Comparison of ENCODE assay signal across 8 cellular contexts in the genomic region with DNA sequence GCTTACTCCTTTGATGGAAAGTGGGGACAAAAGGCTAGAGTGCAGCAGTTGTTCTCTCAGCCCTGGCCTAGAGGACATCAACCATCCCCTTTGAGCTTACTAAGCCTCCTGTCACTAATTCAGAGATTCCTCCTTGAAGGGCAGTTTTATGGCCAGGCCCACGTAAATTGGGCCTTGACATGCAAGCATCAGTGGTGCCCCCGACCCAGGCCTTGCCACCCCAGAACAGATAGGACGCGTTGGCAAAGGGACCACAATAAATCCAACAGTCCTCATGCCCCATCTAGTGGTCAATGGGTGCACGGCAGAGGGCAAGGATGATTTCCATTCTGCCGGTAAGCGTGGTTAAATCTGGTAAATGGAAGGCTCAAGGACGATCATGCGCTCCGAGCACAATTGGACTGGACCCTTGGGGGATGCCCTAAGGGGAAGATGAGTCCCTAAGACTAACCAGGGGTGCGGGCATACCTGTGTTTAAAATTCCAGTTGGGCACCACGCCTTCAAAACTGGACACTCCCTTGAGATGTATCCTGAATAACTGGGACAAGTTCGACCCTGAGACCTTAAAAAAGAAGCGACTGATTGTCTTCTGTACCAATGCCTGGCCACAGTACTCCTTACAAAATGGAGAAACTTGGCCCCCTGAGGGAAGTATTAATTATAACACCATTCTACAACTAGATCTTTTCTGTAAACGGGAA. TPM values are rescaled to one million over a fixed set of nuclear protein-coding genes. Genes with fewer than 3 reads are reported as not detected.
DNase-seq lines count a peak whose midpoint lies in the region; TF ChIP-seq lines count a peak whose summit lies in the region.

No MANE protein-coding gene starts in this region.

- H3K9ac ChIP-seq in colonic mucosa (ENCODE audit: low read depth in 2 of 2, low read length in 2 of 2): no peak overlapping the region

- intact Hi-C loops in activated CD4-positive, alpha-beta T cell treated with anti-CD3 and anti-CD28 coated beads, Interleukin-2, amount 10 ng/mL, durations not matched to agents 24 days and 14 days (cut with micrococcal nuclease): loop anchor here (1.0 to 2.0 kb wide), 3 partner anchors 30 to 334 kb away; no protein-coding TSS in a partner anchor
- intact Hi-C loops in colonic mucosa (cut with DNase I) (loop anchor here (10.0 kb wide), 1 partner anchor 54 kb away; no protein-coding TSS in a partner anchor), lower leg skin (cut with DNase I; ENCODE audit: low total_unique reads) (no loop called here)

- no peak overlapping the region for H3K4me3 Mint-ChIP-seq in HFFc6
- H3K4me3 Mint-ChIP-seq in activated CD4-positive, alpha-beta T cell treated with anti-CD3 and anti-CD28 coated beads, Interleukin-2, amount 10 ng/mL, durations not matched to agents 24 days and 14 days: no peak overlapping the region

- H3K4me1 Mint-ChIP-seq in HFFc6 (ENCODE audit: low read depth): no peaks in the 10 kb centered on the region
- H3K4me1 Mint-ChIP-seq in activated CD4-positive, alpha-beta T cell treated with anti-CD3 and anti-CD28 coated beads, Interleukin-2, amount 10 ng/mL, durations not matched to agents 24 days and 14 days: peaks cover 28% of the 10 kb centered on the region

- 52 to 59% methylated on average over 13 to 15 of the region's 15 CpGs for WGBS in lower leg skin, 2 donors

- H3K9me3 Mint-ChIP-seq in HFFc6: no peaks in the 10 kb centered on the region
- H3K9me3 Mint-ChIP-seq in activated CD4-positive, alpha-beta T cell treated with anti-CD3 and anti-CD28 coated beads, Interleukin-2, amount 10 ng/mL, durations not matched to agents 24 days and 14 days: no peaks in the 10 kb centered on the region

- DNase-seq in NCI-H2107 treated with DMSO at 0.1 percent for 48 hours (lab: John Stamatoyannopoulos, UW; ENCODE audit: unreplicated experiment): peak; percentile 8
- no peak for DNase-seq in NCI-H2107 (lab: John Stamatoyannopoulos, UW)
- DNase-seq in HFFc6: peak; percentile 16
- peak; percentile 34 for DNase-seq in MV-4-11 (lab: John Stamatoyannopoulos, UW)
- DNase-seq in activated CD4-positive, alpha-beta T cell treated with anti-CD3 and anti-CD28 coated beads, Interleukin-2, amount 10 ng/mL, durations not matched to agents 24 days and 14 days: peak; percentile 86
- DNase-seq in colonic mucosa: peak; percentile 60
- DNase-seq in lower leg skin (ENCODE audit: low spot score in 2 of 2): peak; percentile 28 to 89
- peak; percentile 40 for DNase-seq in stimulated activated CD8-positive, alpha-beta memory T cell treated with anti-CD3 and anti-CD28 coated beads, Interleukin-12 subunit alpha, Interleukin-12 subunit beta, amount 100 ng/mL, for 4 hours (ENCODE audit: low read depth)

- H3K4me3 ChIP-seq in colonic mucosa (no peak overlapping the region), lower leg skin (ENCODE audit: low read depth, poor library complexity, severe bottlenecking) (no peak overlapping the region)

- no peaks in the 10 kb centered on the region for H3K27me3 ChIP-seq in colonic mucosa

- H3K36me3 Mint-ChIP-seq in HFFc6 (ENCODE audit: low read depth): no peaks in the 10 kb centered on the region; the same call in 1 of the 2 replicates
- peaks cover 24% of the 10 kb centered on the region for H3K36me3 Mint-ChIP-seq in activated CD4-positive, alpha-beta T cell treated with anti-CD3 and anti-CD28 coated beads, Interleukin-2, amount 10 ng/mL, durations not matched to agents 24 days and 14 days (ENCODE audit: low read depth)

- no peak for TF ChIP-seq POLR2A in lower leg skin (IDR thresholded peaks at IDR 0.05)

- H3K36me3 ChIP-seq in colonic mucosa: no peaks in the 10 kb centered on the region

- no peaks in the 10 kb centered on the region; the same call in 1 of the 2 replicates for H3K27me3 Mint-ChIP-seq in HFFc6 (ENCODE audit: insufficient read depth)
- no peaks in the 10 kb centered on the region for H3K27me3 Mint-ChIP-seq in activated CD4-positive, alpha-beta T cell treated with anti-CD3 and anti-CD28 coated beads, Interleukin-2, amount 10 ng/mL, durations not matched to agents 24 days and 14 days

- H3K27ac ChIP-seq in colonic mucosa: no peak overlapping the region

- no peaks in the 10 kb centered on the region for H3K9me3 ChIP-seq in colonic mucosa

- 0 out of 2 replicates have a peak overlapping the region, but pooled peaks have one; percentile 5 for H3K27ac Mint-ChIP-seq in HFFc6
- peak overlapping the region; percentile 9 for H3K27ac Mint-ChIP-seq in activated CD4-positive, alpha-beta T cell treated with anti-CD3 and anti-CD28 coated beads, Interleukin-2, amount 10 ng/mL, durations not matched to agents 24 days and 14 days

- H3K4me1 ChIP-seq in colonic mucosa: no peaks in the 10 kb centered on the region

- TF ChIP-seq CTCF in HFFc6 (IDR thresholded peaks at IDR 0.05): peak; percentile 90
- peak; percentile 83 for TF ChIP-seq CTCF in colonic mucosa (IDR thresholded peaks at IDR 0.05)
- TF ChIP-seq CTCF in lower leg skin (IDR thresholded peaks at IDR 0.05): peak in 1 of 3 donors; percentile 70

RNA-seq across cellular contexts. Expression of gene CEP85L, which starts 32.6 kb away (rescaled TPM):
- 1 to 10 TPM; 6.6 to 8.8 (median 7.6) TPM for total RNA-seq in HFFc6 (2021; fragmentation: NEBNext Ultra II Directional; extraction: Animal tissue kit (Norgen Biotek cat#: 25700))
- total RNA-seq in activated CD4-positive, alpha-beta T cell treated with anti-CD3 and anti-CD28 coated beads, Interleukin-2, amount 10 ng/mL, durations not matched to agents 24 days and 14 days: 42.3 and 42.7 TPM in 2 replicates
- total RNA-seq in colonic mucosa (1 to 10 TPM; 2.9 to 3.2 TPM), lower leg skin (1 to 10 TPM; 2.3 to 7.0 (median 6.6) TPM)
